In genomic region chr12:30286345-30286926, GRCh38 we compare ENCODE assay signal across 8 cellular contexts.
DNase-seq lines count a peak whose midpoint lies in the region; ATAC-seq and TF ChIP-seq lines count a peak whose summit lies in the region.

No MANE protein-coding gene starts in this region.

- peak; percentile 73 for TF ChIP-seq CTCF in AG04450 (IDR thresholded peaks at IDR 0.05; ENCODE audit: low read depth, low read length)

- H3K9me3 Mint-ChIP-seq in activated naive CD4-positive, alpha-beta T cell treated with anti-CD3 and anti-CD28 coated beads, Interleukin-2, amount 50 U/mL, for 72 hours = peaks cover 4 to 21% of the 10 kb centered on the region in 2 donors

- ATAC-seq in GM21381 (IDR thresholded peaks at IDR 0.05; ENCODE audit: unreplicated experiment) = no peak
- no peak for ATAC-seq in HG02884 (IDR thresholded peaks at IDR 0.05; ENCODE audit: unreplicated experiment)
- no peak for ATAC-seq in activated naive CD4-positive, alpha-beta T cell treated with anti-CD3 and anti-CD28 coated beads, Interleukin-2, amount 50 U/mL, for 72 hours

- no peaks in the 10 kb centered on the region for H3K27me3 ChIP-seq in AG04450 (ENCODE audit: control insufficient read depth, insufficient read depth, low read length)

- POLR2A ChIA-PET in AG04450 (lab: Yijun Ruan, JAX) = no interaction called here

- DNase-seq in AG04450 (ENCODE audit: low read depth, low spot score) (no peak), HCEC 1CT (peak; percentile 51), RKO (ENCODE audit: low spot score) (peak; percentile 55), foreskin melanocyte (peak; percentile 33), OCI-M2 (lab: John Stamatoyannopoulos, UW; ENCODE audit: unreplicated experiment) (no peak)
- DNase-seq in activated naive CD4-positive, alpha-beta T cell treated with anti-CD3 and anti-CD28 coated beads, Interleukin-2, amount 50 U/mL, for 72 hours (ENCODE audit: low spot score in 2 of 2) = no peak

- no peaks in the 10 kb centered on the region for H3K9me3 ChIP-seq in AG04450 (ENCODE audit: control insufficient read depth, insufficient read depth, low read length)

- H3K27ac ChIP-seq in AG04450 (ENCODE audit: low read depth, low read length) = no peak overlapping the region

- H3K36me3 Mint-ChIP-seq in activated naive CD4-positive, alpha-beta T cell treated with anti-CD3 and anti-CD28 coated beads, Interleukin-2, amount 50 U/mL, for 72 hours = no peaks in the 10 kb centered on the region

- H3K4me3 ChIP-seq in AG04450 (ENCODE audit: low read depth, low read length) = no peak overlapping the region

- CTCF ChIA-PET in AG04450 (lab: Charles Lee) = no interaction called here

- no peak overlapping the region for H3K27ac Mint-ChIP-seq in activated naive CD4-positive, alpha-beta T cell treated with anti-CD3 and anti-CD28 coated beads, Interleukin-2, amount 50 U/mL, for 72 hours

Comparison
In these comparisons a context has a peak if more than half of its experiments do, and no peak if none do; other contexts are left out.
1. DNase-seq: peak in HCEC 1CT (single experiment), RKO (single experiment) and foreskin melanocyte (single experiment); none in AG04450 (single experiment), OCI-M2 (single experiment) and activated naive CD4-positive, alpha-beta T cell treated with anti-CD3 and anti-CD28 coated beads, Interleukin-2, amount 50 U/mL, for 72 hours (0 of 2).